ENCODE assay signal across 9 cellular contexts in the genomic region with DNA sequence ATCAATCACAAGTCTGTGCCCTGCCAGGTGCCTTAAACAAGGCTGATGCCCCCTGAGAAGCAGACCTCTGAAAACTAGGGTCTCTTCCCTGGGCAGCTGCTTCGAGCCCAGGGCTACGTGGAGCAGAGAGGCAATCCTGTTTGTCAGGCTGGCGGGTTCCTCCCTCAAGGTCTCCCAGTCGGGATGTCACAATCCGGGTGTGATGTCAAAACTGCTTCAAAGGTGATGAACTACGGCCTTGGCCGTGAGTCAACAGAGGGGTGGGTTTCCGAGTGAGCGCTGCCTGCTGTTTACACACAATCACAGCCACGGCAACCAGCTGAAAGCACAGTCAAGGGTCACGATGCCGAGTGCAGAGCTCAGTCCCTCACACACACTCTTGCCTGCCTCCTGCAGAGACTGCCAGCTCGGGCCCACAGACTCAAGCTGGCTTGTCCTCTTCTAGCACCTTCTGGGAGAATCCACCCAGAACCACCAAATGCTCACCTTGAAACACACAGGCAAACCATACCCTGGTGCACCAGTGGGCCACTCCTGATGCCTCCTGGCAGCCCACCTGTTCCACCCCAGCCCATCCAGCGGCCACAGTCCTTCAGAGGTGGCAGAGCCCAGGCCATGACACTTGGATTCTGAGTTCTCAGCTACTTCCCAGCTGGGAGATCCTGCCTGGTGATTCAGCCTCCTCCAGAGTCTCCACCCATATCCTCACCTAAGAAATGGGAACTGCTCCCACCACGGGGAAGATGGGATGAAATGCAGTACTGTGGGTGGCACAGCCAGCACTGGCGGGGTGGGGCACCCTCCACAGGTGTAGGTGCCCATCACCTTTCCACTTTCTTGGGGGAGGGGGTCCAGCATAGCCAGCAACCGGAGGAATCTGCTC. TPM values are rescaled to one million over a fixed set of nuclear protein-coding genes. Genes with fewer than 3 reads are reported as not detected.
A peak's percentile ranks its signal among the peaks of the same experiment; 100 is the strongest.
DNase-seq lines count a peak whose midpoint lies in the region; ATAC-seq and TF ChIP-seq lines count a peak whose summit lies in the region.
"Had no signal": no experiment of that assay in that cellular context is flagged by ENCODE, and none has a peak within 500 bp of the region (broad histone marks: within the 10 kb centered on the region; RNA-seq: fewer than 3 reads in every experiment).

No MANE protein-coding gene starts in this region.

- peak overlapping the region; percentile 34 for H3K9ac ChIP-seq in NT2/D1 (ENCODE audit: insufficient read length, low read depth)
- H3K9ac ChIP-seq in neural progenitor cell = no peak overlapping the region

- H3K4me1 Mint-ChIP-seq in neural progenitor cell = peaks cover 27% of the 10 kb centered on the region

- ATAC-seq in HG03095 (IDR thresholded peaks at IDR 0.05; ENCODE audit: unreplicated experiment) (no peak), HG03159 (IDR thresholded peaks at IDR 0.05; ENCODE audit: unreplicated experiment) (no peak)

- H3K27ac Mint-ChIP-seq in neural progenitor cell = peak overlapping the region; percentile 37
- H3K27ac Mint-ChIP-seq: activated naive CD8-positive, alpha-beta T cell had no signal

- no peak overlapping the region for H2AFZ ChIP-seq in neural progenitor cell (replicated peaks)

- H4K20me1 ChIP-seq in neural progenitor cell (ENCODE audit: low read depth) = peaks cover 83% of the 10 kb centered on the region

- H3K9me3 Mint-ChIP-seq in neural progenitor cell = no peaks in the 10 kb centered on the region

- H3K4me1 ChIP-seq in NT2/D1 (ENCODE audit: insufficient read depth, insufficient read length) = peaks cover 32% of the 10 kb centered on the region
- H3K4me1 ChIP-seq in neural progenitor cell = peaks cover 3% of the 10 kb centered on the region
- peaks cover 7% of the 10 kb centered on the region; the same call in 1 of the 2 replicates for H3K4me1 ChIP-seq in SJCRH30

- DNase-seq in DMS79 treated with DMSO at 0.1 percent for 48 hours (lab: John Stamatoyannopoulos, UW) (peak; percentile 27), NT2/D1 (ENCODE audit: low read depth, low spot score) (no peak), epithelial cell of prostate (ENCODE audit: low read depth, low spot score) (no peak), neural progenitor cell (ENCODE audit: low spot score) (no peak), cerebellar cortex (ENCODE audit: low spot score) (no peak), SJCRH30 (no peak)

- no peak overlapping the region for H3K4me2 ChIP-seq in neural progenitor cell

- no peak overlapping the region for H3K4me3 Mint-ChIP-seq in neural progenitor cell
- H3K4me3 Mint-ChIP-seq: activated naive CD8-positive, alpha-beta T cell had no signal

- TF ChIP-seq CTCF in neural progenitor cell (IDR thresholded peaks at IDR 0.05) = no peak

- H3K79me2 ChIP-seq in neural progenitor cell (ENCODE audit: low read depth) = peaks cover 74% of the 10 kb centered on the region

- H3K36me3 ChIP-seq in NT2/D1 (ENCODE audit: insufficient read depth, insufficient read length, low read length) (peaks cover 12% of the 10 kb centered on the region), neural progenitor cell (no peaks in the 10 kb centered on the region), SJCRH30 (no peaks in the 10 kb centered on the region)

- peaks cover 3% of the 10 kb centered on the region for H3F3A ChIP-seq in neural progenitor cell (ENCODE audit: low read depth)

- no peaks in the 10 kb centered on the region for H3K9me3 ChIP-seq in NT2/D1 (ENCODE audit: insufficient read depth, low read length)
- H3K9me3 ChIP-seq in neural progenitor cell (ENCODE audit: low read depth) = no peaks in the 10 kb centered on the region
- no peaks in the 10 kb centered on the region for H3K9me3 ChIP-seq in SJCRH30 (replicated peaks)

- H3K36me3 Mint-ChIP-seq in neural progenitor cell = no peaks in the 10 kb centered on the region
- H3K36me3 Mint-ChIP-seq: activated naive CD8-positive, alpha-beta T cell had no signal

- H3K27ac ChIP-seq in epithelial cell of prostate = peak overlapping the region; percentile 36
- no peak overlapping the region for H3K27ac ChIP-seq in neural progenitor cell
- no peak overlapping the region for H3K27ac ChIP-seq in SJCRH30

- H3K27me3 ChIP-seq in NT2/D1 (ENCODE audit: insufficient read depth, insufficient read length) (no peaks in the 10 kb centered on the region), neural progenitor cell (no peaks in the 10 kb centered on the region), SJCRH30 (no peaks in the 10 kb centered on the region)

- H3K4me3 ChIP-seq in NT2/D1 (ENCODE audit: insufficient read length, low read depth) = no peak overlapping the region
- H3K4me3 ChIP-seq in neural progenitor cell = no peak overlapping the region
- H3K4me3 ChIP-seq in SJCRH30 = no peak overlapping the region

- H3K27me3 Mint-ChIP-seq in neural progenitor cell (ENCODE audit: insufficient read depth, low read depth) = peaks cover 2% of the 10 kb centered on the region
- H3K27me3 Mint-ChIP-seq: activated naive CD8-positive, alpha-beta T cell had no signal

RNA-seq across cellular contexts. Expression of a gene that starts 6.8 kb away (rescaled TPM):
- total RNA-seq in neural progenitor cell (ENCODE audit: low replicate concordance) = 2.9 and 9.8 TPM in 2 replicates
- 9.1 and 10.1 TPM in 2 replicates for total RNA-seq in SJCRH30 (2014; rRNA removed; shearing (Covaris generic))

RNA-seq across cellular contexts. Expression of a gene that starts 28.3 kb away (rescaled TPM):
- 115 and 418 TPM in 2 replicates for total RNA-seq in neural progenitor cell (ENCODE audit: low replicate concordance)
- total RNA-seq in SJCRH30 (2014; rRNA removed; shearing (Covaris generic)) = 86.8 and 88.3 TPM in 2 replicates

RNA-seq across cellular contexts. Expression of a gene that starts 42.6 kb away (rescaled TPM):
- 82.7 and 151 TPM in 2 replicates for total RNA-seq in neural progenitor cell (ENCODE audit: low replicate concordance)
- 71.0 and 75.8 TPM in 2 replicates for total RNA-seq in SJCRH30 (2014; rRNA removed; shearing (Covaris generic))

RNA-seq across cellular contexts. Expression of a gene that starts 56.6 kb away (rescaled TPM):
- total RNA-seq in neural progenitor cell (ENCODE audit: low replicate concordance) = 625 and 768 TPM in 2 replicates
- total RNA-seq in SJCRH30 (2014; rRNA removed; shearing (Covaris generic)) = 1,236 and 1,352 TPM in 2 replicates
